12 cellular contexts compared by ENCODE assay signal in the genomic region with DNA sequence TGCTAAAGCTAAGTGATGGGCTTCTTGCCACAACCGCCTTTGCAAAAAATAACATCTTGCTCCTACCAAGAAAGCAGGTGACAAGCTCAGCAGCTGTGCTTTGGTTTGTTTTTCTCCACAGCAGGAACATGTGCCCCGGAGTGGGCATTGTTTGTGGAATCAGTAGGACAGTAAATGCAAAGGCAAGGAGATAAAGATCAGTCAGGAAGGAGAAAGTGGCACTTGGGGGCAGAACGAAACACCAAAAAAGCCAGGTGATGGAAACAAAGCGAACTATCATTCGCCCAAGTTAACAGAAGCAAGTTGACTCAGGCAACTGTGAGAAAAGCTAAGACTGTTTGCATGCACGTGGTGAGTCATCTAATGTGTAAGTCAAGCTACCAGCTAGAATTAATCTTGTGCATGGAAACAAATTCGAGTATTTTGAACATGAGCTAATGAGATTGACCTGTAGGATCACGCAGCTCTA.
DNase-seq lines count a peak whose midpoint lies in the region; ATAC-seq and TF ChIP-seq lines count a peak whose summit lies in the region.
"Had no signal": no experiment of that assay in that cellular context is flagged by ENCODE, and none has a peak within 500 bp of the region (broad histone marks: within the 10 kb centered on the region; RNA-seq: fewer than 3 reads in every experiment).

No MANE protein-coding gene starts in this region.

- H3K9me3 ChIP-seq in PC-3 (ENCODE audit: low read length) (no peaks in the 10 kb centered on the region), esophagus muscularis mucosa (no peaks in the 10 kb centered on the region)
- H3K9me3 ChIP-seq: ovary, transverse colon had no signal

- intact Hi-C loops in PC-3 (cut with micrococcal nuclease) (no loop called here), esophagus muscularis mucosa (cut with DNase I) (no loop called here)

- DNase-seq in activated CD4-positive, alpha-beta T cell treated with anti-CD3 and anti-CD28 coated beads for 24 hours (ENCODE audit: low read depth in 2 of 2), result peak; percentile 2 to 3
- no peak for DNase-seq in activated CD4-positive, alpha-beta T cell treated with anti-CD3 and anti-CD28 coated beads, Interleukin-2, amount 50 U/mL, for 1 hour
- DNase-seq in PC-3 (peak; percentile 79), dedifferentiated amniotic fluid mesenchymal stem cell (ENCODE audit: extremely low spot score) (peak; percentile 41), CD1c-positive myeloid dendritic cell (ENCODE audit: extremely low spot score) (no peak), hepatic stellate cell (ENCODE audit: low spot score) (no peak), esophagus muscularis mucosa (ENCODE audit: extremely low spot score) (no peak)
- peak; percentile 24 for DNase-seq in stimulated activated CD4-positive, alpha-beta T cell treated with anti-CD3 and anti-CD28 coated beads, Interleukin-4, amount 100 ng/mL, for 24 hours
- DNase-seq: CD4-positive, alpha-beta T cell; ovary; transverse colon had no signal

- CTCF ChIA-PET in PC-3 (lab: Charles Lee), result interaction anchor here (0.5 to 1.6 kb wide), 2 partner anchors 119 to 206 kb away, joined by 3 to 11 read pairs; no protein-coding TSS in a partner anchor

- WGBS in esophagus muscularis mucosa, result 69% methylated on average over 8 of the region's 8 CpGs

- H3K27ac ChIP-seq in PC-3 (ENCODE audit: low read length) (0 out of 2 replicates have a peak overlapping the region, but pooled peaks have one; percentile 6), esophagus muscularis mucosa (replicated peaks in 1 of 4) (no peak overlapping the region)
- H3K27ac ChIP-seq: ovary, transverse colon, VCaP had no signal

- H3K4me3 ChIP-seq in PC-3 (ENCODE audit: low read length) (no peak overlapping the region), esophagus muscularis mucosa (no peak overlapping the region)
- H3K4me3 ChIP-seq: ovary, transverse colon had no signal

- ATAC-seq in PC-3, result peak; percentile 85

- POLR2A ChIA-PET in PC-3 (lab: Charles Lee; ENCODE audit: unreplicated experiment), result interaction anchor here (0.5 kb wide), 1 partner anchor 694 kb away, joined by 5 read pairs; no protein-coding TSS in a partner anchor

- no peaks in the 10 kb centered on the region for H3K9me2 ChIP-seq in PC-3 (replicated peaks; ENCODE audit: low read length)

- H3K9ac ChIP-seq in PC-3 (ENCODE audit: low read length), result no peak overlapping the region

- peaks cover 5% of the 10 kb centered on the region for H3K4me1 ChIP-seq in PC-3 (ENCODE audit: insufficient read depth, low read length)
- peaks cover 0 to 11% (median 5%) of the 10 kb centered on the region in 4 donors for H3K4me1 ChIP-seq in esophagus muscularis mucosa
- H3K4me1 ChIP-seq: transverse colon had no signal

- TF ChIP-seq CTCF in PC-3 (conservative IDR thresholded peaks at IDR 0.05; ENCODE audit: low read depth, low read length) (no peak), esophagus muscularis mucosa (IDR thresholded peaks at IDR 0.05) (no peak)

- H3K79me2 ChIP-seq in PC-3 (ENCODE audit: low read length), result no peaks in the 10 kb centered on the region

- peak overlapping the region; percentile 58 for H3K4me2 ChIP-seq in PC-3 (ENCODE audit: low read length)

- H3K27me3 ChIP-seq in PC-3 (ENCODE audit: low read length) (no peaks in the 10 kb centered on the region), esophagus muscularis mucosa (no peaks in the 10 kb centered on the region)
- H3K27me3 ChIP-seq: ovary, transverse colon had no signal

- H3K36me3 ChIP-seq in PC-3 (ENCODE audit: low read depth, low read length) (no peaks in the 10 kb centered on the region), esophagus muscularis mucosa (no peaks in the 10 kb centered on the region)
- H3K36me3 ChIP-seq: ovary, transverse colon had no signal

- BruUV-seq in PC-3 (replicated peaks; lab: Mats Ljungman, UMichigan), result no TSS peak

- peak overlapping the region; percentile 31; the same call in 1 of the 2 replicates for H2AFZ ChIP-seq in PC-3 (ENCODE audit: low read length)

- TF ChIP-seq EP300 in esophagus muscularis mucosa (IDR thresholded peaks at IDR 0.05), result no peak

- no peaks in the 10 kb centered on the region for H3F3A ChIP-seq in PC-3 (ENCODE audit: low read length, unreplicated experiment)

- TF ChIP-seq POLR2A in esophagus muscularis mucosa (IDR thresholded peaks at IDR 0.05; ENCODE audit: low read depth), result no peak

- H4K20me1 ChIP-seq in PC-3 (ENCODE audit: low read length), result no peaks in the 10 kb centered on the region

Comparison
In these comparisons a context has a peak if more than half of its experiments do, and no peak if none do; other contexts are left out.
1. DNase-seq: peak in activated CD4-positive, alpha-beta T cell treated with anti-CD3 and anti-CD28 coated beads for 24 hours (2 of 2), PC-3 (single experiment), dedifferentiated amniotic fluid mesenchymal stem cell (single experiment) and stimulated activated CD4-positive, alpha-beta T cell treated with anti-CD3 and anti-CD28 coated beads, Interleukin-4, amount 100 ng/mL, for 24 hours (single experiment); none in activated CD4-positive, alpha-beta T cell treated with anti-CD3 and anti-CD28 coated beads, Interleukin-2, amount 50 U/mL, for 1 hour (single experiment), CD1c-positive myeloid dendritic cell (single experiment), hepatic stellate cell (single experiment) and esophagus muscularis mucosa (single experiment).